1 cellular context compared by ENCODE assay signal in the genomic region with DNA sequence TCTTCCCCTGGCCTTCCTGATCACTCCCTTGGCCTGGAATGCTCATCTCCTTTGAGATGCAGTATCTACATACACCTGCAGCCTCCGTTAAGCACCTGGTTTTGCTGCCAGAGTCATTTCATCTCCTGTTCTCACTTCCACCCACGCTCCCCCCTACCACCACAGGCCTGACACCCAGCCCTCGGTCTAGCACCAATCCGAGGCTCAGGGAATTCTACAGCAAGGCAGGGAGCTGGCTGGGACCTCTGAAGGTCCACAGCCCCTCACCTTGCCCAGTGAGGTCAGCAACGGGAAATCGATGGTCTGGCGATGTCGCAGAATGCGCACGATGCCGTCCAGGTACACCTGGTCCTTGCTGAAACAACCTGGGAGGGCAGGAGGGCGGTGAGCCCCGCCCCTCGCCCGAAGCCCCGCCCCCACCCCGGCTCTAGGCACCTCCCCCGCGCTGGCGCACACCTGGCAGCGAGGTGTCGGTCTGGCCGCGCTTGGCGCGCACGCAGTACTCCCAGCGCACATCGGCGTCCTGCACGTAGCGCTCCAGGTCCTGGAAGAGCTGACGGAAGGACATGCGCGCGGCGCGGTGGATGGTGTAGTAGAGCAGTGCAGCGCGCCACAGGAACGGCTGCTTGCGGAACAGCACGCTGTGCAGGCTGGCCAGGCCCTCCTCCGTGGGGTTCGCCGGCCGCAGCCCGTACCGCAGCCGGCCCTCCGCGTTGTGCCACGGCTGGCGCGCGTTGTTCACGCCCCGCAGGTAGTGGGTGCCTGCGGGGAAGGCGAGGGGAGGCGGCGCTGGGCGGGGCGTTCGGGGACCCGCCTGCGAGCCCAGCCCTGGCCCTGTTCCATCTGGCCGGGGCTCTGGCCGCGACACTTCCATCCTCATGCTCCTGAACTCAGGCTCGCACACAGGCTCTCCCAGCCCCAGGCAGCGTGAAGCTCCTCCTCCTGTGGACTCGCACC.
TF ChIP-seq lines count a peak whose summit lies in the region.

No MANE protein-coding gene starts in this region.

TF ChIP-seq in HepG2, 621 proteins besides CTCF, POLR2A, EP300 and RAD21 (continued from another document and continues in another):
- TF ChIP-seq, protein P1, sequence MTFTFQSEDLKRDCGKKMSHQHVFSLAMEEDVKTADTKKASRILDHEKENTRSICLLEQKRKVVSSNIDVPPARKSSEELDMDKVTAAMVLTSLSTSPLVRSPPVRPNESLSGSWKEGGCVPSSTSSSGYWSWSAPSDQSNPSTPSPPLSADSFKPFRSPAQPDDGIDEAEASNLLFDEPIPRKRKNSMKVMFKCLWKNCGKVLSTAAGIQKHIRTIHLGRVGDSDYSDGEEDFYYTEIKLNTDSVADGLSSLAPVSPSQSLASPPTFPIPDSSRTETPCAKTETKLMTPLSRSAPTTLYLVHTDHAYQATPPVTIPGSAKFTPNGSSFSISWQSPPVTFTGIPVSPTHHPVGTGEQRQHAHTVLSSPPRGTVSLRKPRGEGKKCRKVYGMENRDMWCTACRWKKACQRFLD (CRISPR knock-in tag; IDR thresholded peaks at IDR 0.05; ENCODE audit: borderline replicate concordance), result no peak
- TF ChIP-seq MXD1 (CRISPR knock-in tag; IDR thresholded peaks at IDR 0.05) (peak; percentile 82), CHCHD3 (CRISPR knock-in tag; IDR thresholded peaks at IDR 0.05) (peak; percentile 88), ZFYVE20 (CRISPR knock-in tag; IDR thresholded peaks at IDR 0.05; ENCODE audit: borderline replicate concordance, low read depth) (peak; percentile 72), KDM5B (CRISPR knock-in tag; IDR thresholded peaks at IDR 0.05; ENCODE audit: borderline replicate concordance) (peak; percentile 82), TMF1 (CRISPR knock-in tag; IDR thresholded peaks at IDR 0.05; ENCODE audit: low read depth) (peak; percentile 51; the same call in 1 of the 2 replicates), YEATS2 (CRISPR knock-in tag; IDR thresholded peaks at IDR 0.05; ENCODE audit: borderline replicate concordance) (0 out of 2 replicates have a peak, but pooled peaks have one; percentile 55), SPEN (CRISPR knock-in tag; IDR thresholded peaks at IDR 0.05; ENCODE audit: low read depth) (peak; percentile 83; the same call in 1 of the 2 replicates), ZNF180 (CRISPR knock-in tag; IDR thresholded peaks at IDR 0.05; ENCODE audit: borderline replicate concordance, low read depth) (no peak), ZNF747 (CRISPR knock-in tag; IDR thresholded peaks at IDR 0.05; ENCODE audit: borderline replicate concordance) (peak; percentile 72; the same call in 1 of the 2 replicates), ZNF574 (CRISPR knock-in tag; IDR thresholded peaks at IDR 0.05) (0 out of 2 replicates have a peak, but pooled peaks have one; percentile 61), ZZZ3 (CRISPR knock-in tag; IDR thresholded peaks at IDR 0.05; ENCODE audit: borderline replicate concordance) (peak; percentile 65; the same call in 1 of the 2 replicates), ZNF564 (CRISPR knock-in tag; IDR thresholded peaks at IDR 0.05) (0 out of 2 replicates have a peak, but pooled peaks have one; percentile 54), RNF2 (conservative IDR thresholded peaks at IDR 0.05; ENCODE audit: low read depth) (peak; percentile 59; the same call in 1 of the 2 replicates), BCL3 (CRISPR knock-in tag; IDR thresholded peaks at IDR 0.05) (peak; percentile 77), MYC (CRISPR knock-in tag; IDR thresholded peaks at IDR 0.05; ENCODE audit: borderline replicate concordance) (peak; percentile 84), NCOR1 (IDR thresholded peaks at IDR 0.05; ENCODE audit: borderline replicate concordance, low read length) (no peak), ZNF710 (CRISPR knock-in tag; IDR thresholded peaks at IDR 0.05; ENCODE audit: borderline replicate concordance) (peak; percentile 70; the same call in 1 of the 2 replicates), ZBTB7A (CRISPR knock-in tag; IDR thresholded peaks at IDR 0.05) (peak; percentile 21; the same call in 1 of the 2 replicates), IKZF5 (CRISPR knock-in tag; IDR thresholded peaks at IDR 0.05) (0 out of 2 replicates have a peak, but pooled peaks have one; percentile 18), PPARG (CRISPR knock-in tag; conservative IDR thresholded peaks at IDR 0.05) (0 out of 2 replicates have a peak, but pooled peaks have one; percentile 40), ZNF350 (CRISPR knock-in tag; IDR thresholded peaks at IDR 0.05; ENCODE audit: borderline replicate concordance, low read depth) (0 out of 2 replicates have a peak, but pooled peaks have one; percentile 25), ETV5 (CRISPR knock-in tag; IDR thresholded peaks at IDR 0.05; ENCODE audit: borderline replicate concordance) (peak; percentile 21; the same call in 1 of the 2 replicates), EED (CRISPR knock-in tag; IDR thresholded peaks at IDR 0.05) (peak; percentile 67; the same call in 1 of the 2 replicates), ARID4A (CRISPR knock-in tag; IDR thresholded peaks at IDR 0.05; ENCODE audit: borderline replicate concordance) (peak; percentile 80), ZNF605 (CRISPR knock-in tag; IDR thresholded peaks at IDR 0.05) (no peak), JDP2 (CRISPR knock-in tag; IDR thresholded peaks at IDR 0.05; ENCODE audit: borderline replicate concordance) (no peak; the same call in 1 of the 2 replicates), GZF1 (CRISPR knock-in tag; IDR thresholded peaks at IDR 0.05) (peak; percentile 21; the same call in 1 of the 2 replicates), THAP8 (CRISPR knock-in tag; IDR thresholded peaks at IDR 0.05; ENCODE audit: borderline replicate concordance) (no peak), CCDC6 (CRISPR knock-in tag; IDR thresholded peaks at IDR 0.05) (no peak), ATRX (CRISPR knock-in tag; IDR thresholded peaks at IDR 0.05; ENCODE audit: borderline replicate concordance) (no peak)
- TF ChIP-seq, protein P2, sequence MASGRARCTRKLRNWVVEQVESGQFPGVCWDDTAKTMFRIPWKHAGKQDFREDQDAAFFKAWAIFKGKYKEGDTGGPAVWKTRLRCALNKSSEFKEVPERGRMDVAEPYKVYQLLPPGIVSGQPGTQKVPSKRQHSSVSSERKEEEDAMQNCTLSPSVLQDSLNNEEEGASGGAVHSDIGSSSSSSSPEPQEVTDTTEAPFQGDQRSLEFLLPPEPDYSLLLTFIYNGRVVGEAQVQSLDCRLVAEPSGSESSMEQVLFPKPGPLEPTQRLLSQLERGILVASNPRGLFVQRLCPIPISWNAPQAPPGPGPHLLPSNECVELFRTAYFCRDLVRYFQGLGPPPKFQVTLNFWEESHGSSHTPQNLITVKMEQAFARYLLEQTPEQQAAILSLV (CRISPR knock-in tag; IDR thresholded peaks at IDR 0.05; ENCODE audit: borderline replicate concordance), result peak; percentile 92
- TF ChIP-seq, protein P3, sequence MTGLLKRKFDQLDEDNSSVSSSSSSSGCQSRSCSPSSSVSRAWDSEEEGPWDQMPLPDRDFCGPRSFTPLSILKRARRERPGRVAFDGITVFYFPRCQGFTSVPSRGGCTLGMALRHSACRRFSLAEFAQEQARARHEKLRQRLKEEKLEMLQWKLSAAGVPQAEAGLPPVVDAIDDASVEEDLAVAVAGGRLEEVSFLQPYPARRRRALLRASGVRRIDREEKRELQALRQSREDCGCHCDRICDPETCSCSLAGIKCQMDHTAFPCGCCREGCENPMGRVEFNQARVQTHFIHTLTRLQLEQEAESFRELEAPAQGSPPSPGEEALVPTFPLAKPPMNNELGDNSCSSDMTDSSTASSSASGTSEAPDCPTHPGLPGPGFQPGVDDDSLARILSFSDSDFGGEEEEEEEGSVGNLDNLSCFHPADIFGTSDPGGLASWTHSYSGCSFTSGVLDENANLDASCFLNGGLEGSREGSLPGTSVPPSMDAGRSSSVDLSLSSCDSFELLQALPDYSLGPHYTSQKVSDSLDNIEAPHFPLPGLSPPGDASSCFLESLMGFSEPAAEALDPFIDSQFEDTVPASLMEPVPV (CRISPR knock-in tag; IDR thresholded peaks at IDR 0.05), result no peak
